Comparison of ENCODE assay signal across 10 cellular contexts in the genomic region with DNA sequence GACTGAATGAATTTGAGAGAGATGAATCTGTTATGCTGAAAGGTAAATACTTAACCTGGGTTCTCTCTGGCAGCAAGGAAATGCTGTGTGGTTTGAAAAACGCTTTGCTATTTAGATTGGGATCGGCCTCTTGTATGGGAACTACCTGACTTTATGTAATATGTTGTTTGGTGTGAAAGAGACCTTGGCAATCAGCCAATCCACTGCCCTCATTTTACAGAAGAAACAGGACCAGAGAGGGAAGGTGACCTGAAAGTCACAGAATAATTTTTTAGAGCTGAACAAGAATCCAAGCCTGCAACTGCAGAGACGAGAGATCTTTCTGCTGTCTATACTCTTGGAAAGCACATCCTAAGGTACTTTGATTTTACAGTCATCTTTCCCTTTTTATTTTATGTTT. TPM values are rescaled to one million over a fixed set of nuclear protein-coding genes. Genes with fewer than 3 reads are reported as not detected.
A peak's percentile ranks its signal among the peaks of the same experiment; 100 is the strongest.
DNase-seq lines count a peak whose midpoint lies in the region; ATAC-seq, FAIRE-seq and TF ChIP-seq lines count a peak whose summit lies in the region.
"Had no signal": no experiment of that assay in that cellular context is flagged by ENCODE, and none has a peak within 500 bp of the region (broad histone marks: within the 10 kb centered on the region; RNA-seq: fewer than 3 reads in every experiment).

No MANE protein-coding gene starts in this region.

- no peak for ATAC-seq in T-helper 17 cell
- no peak for ATAC-seq in HG03442 (IDR thresholded peaks at IDR 0.05; ENCODE audit: unreplicated experiment)

- peak overlapping the region; percentile 97 to 100 (median 98) for H3K9ac ChIP-seq in skeletal muscle tissue (ENCODE audit: low read depth in 1 of 3, low read length in 3 of 3)

- peak; percentile 47 for DNase-seq in DMS 273 (lab: John Stamatoyannopoulos, UW; ENCODE audit: unreplicated experiment)
- no peak for DNase-seq in DMS 273 treated with DMSO at 0.1 percent for 48 hours (lab: John Stamatoyannopoulos, UW)
- no peak for DNase-seq in T-helper 17 cell
- DNase-seq in fibroblast of villous mesenchyme (ENCODE audit: low read depth) = no peak
- no peak for DNase-seq in GM12891 (ENCODE audit: insufficient read length, low spot score)
- DNase-seq in NCI-H2196 (lab: John Stamatoyannopoulos, UW; ENCODE audit: unreplicated experiment) = no peak
- DNase-seq: 8988T had no signal

- no peak for TF ChIP-seq POLR2A in GM12891 (IDR thresholded peaks at IDR 0.05; ENCODE audit: low read depth, low read length)

- no peak for TF ChIP-seq CTCF in fibroblast of villous mesenchyme (IDR thresholded peaks at IDR 0.05; ENCODE audit: insufficient read depth, low read depth, low read length)

- peak overlapping the region; percentile 99 for H3K27ac Mint-ChIP-seq in T-helper 17 cell

- peak overlapping the region; percentile 100 for H3K4me3 Mint-ChIP-seq in T-helper 17 cell

- H3K27me3 Mint-ChIP-seq in T-helper 17 cell = no peaks in the 10 kb centered on the region

- H3K27ac ChIP-seq in skeletal muscle tissue (ENCODE audit: low read depth, low read length) = peak overlapping the region; percentile 98

- H3K4me3 ChIP-seq in fibroblast of villous mesenchyme (ENCODE audit: low read depth, low read length) (peak overlapping the region; percentile 96), skeletal muscle tissue (ENCODE audit: low read length in 3 of 3) (peak overlapping the region; percentile 97 to 100 (median 99))

- H3K4me1 ChIP-seq in skeletal muscle tissue (ENCODE audit: control insufficient read depth in 3 of 3, insufficient read depth in 3 of 3, low read length in 3 of 3) = peaks cover 30 to 42% (median 32%) of the 10 kb centered on the region in 3 donors

- H3K27me3 ChIP-seq in skeletal muscle tissue (ENCODE audit: control insufficient read depth in 3 of 3, insufficient read depth in 3 of 3, low read length in 3 of 3) = no peaks in the 10 kb centered on the region

- peaks cover 5% of the 10 kb centered on the region for H3K36me3 Mint-ChIP-seq in T-helper 17 cell (ENCODE audit: low read depth)

- H3K36me3 ChIP-seq in skeletal muscle tissue (ENCODE audit: control insufficient read depth in 3 of 3, insufficient read depth in 3 of 3, low read length in 3 of 3) = peaks cover 25 to 38% (median 26%) of the 10 kb centered on the region in 3 donors

- no peak for FAIRE-seq in GM12891 (lab: Jason Lieb, UNC)
- FAIRE-seq: colon had no signal

- peaks cover 39% of the 10 kb centered on the region for H3K4me1 Mint-ChIP-seq in T-helper 17 cell

- H3K9me3 ChIP-seq in T-helper 17 cell (ENCODE audit: control insufficient read depth, low read length, poor library complexity, severe bottlenecking) (no peaks in the 10 kb centered on the region), skeletal muscle tissue (ENCODE audit: control insufficient read depth in 3 of 3, low read length in 3 of 3) (no peaks in the 10 kb centered on the region)

TF ChIP-seq in GM12891, 5 proteins besides CTCF, POLR2A, EP300 and RAD21:
- TF ChIP-seq TAF1 (IDR thresholded peaks at IDR 0.05; ENCODE audit: low read depth, low read length) (no peak), PAX5 (IDR thresholded peaks at IDR 0.05; ENCODE audit: insufficient read depth, low read length, severe bottlenecking) (no peak), SPI1 (IDR thresholded peaks at IDR 0.05; ENCODE audit: low read depth, low read length) (no peak), POU2F2 (IDR thresholded peaks at IDR 0.05; ENCODE audit: low read depth, low read length) (no peak), POLR2AphosphoS5 (IDR thresholded peaks at IDR 0.05; ENCODE audit: low read depth, low read length) (no peak)

RNA-seq across cellular contexts. Expression of a gene that starts 1.0 kb away (rescaled TPM):
- total RNA-seq in T-helper 17 cell (100 to 1,000 TPM; 170 to 175 TPM), fibroblast of villous mesenchyme (101 and 170 TPM in 2 replicates), skeletal muscle tissue (44.4 TPM)
- polyA plus RNA-seq in GM12891 (2012; ENCODE audit: low read depth, missing spikeins) = 93.9 TPM

RNA-seq across cellular contexts. Expression of a gene that starts 1.4 kb away (rescaled TPM):
- total RNA-seq in T-helper 17 cell (10 to 100 TPM; 38.5 to 42.7 TPM), fibroblast of villous mesenchyme (34.5 and 38.0 TPM in 2 replicates), skeletal muscle tissue (10.4 TPM)
- polyA plus RNA-seq in GM12891 (2012; ENCODE audit: low read depth, missing spikeins) = 123 TPM

RNA-seq across cellular contexts. Expression of a gene that starts 28.8 kb away (rescaled TPM):
- total RNA-seq in T-helper 17 cell = 1 to 10 TPM; 3.6 to 3.8 TPM
- 7.7 and 8.2 TPM in 2 replicates for total RNA-seq in fibroblast of villous mesenchyme
- total RNA-seq in skeletal muscle tissue = 5.7 TPM
- polyA plus RNA-seq in GM12891 (2012; ENCODE audit: low read depth, missing spikeins) = 4.4 TPM

RNA-seq across cellular contexts. Expression of a gene that starts 28.9 kb away (rescaled TPM):
- total RNA-seq in T-helper 17 cell (10 to 100 TPM; 35.0 to 42.9 TPM), fibroblast of villous mesenchyme (33.8 and 38.4 TPM in 2 replicates), skeletal muscle tissue (29.2 TPM)
- polyA plus RNA-seq in GM12891 (2012; ENCODE audit: low read depth, missing spikeins) = 37.3 TPM

RNA-seq across cellular contexts. Expression of a gene that starts 35.3 kb away (rescaled TPM):
- 100 to 1,000 TPM; 185 to 220 TPM for total RNA-seq in T-helper 17 cell
- total RNA-seq in fibroblast of villous mesenchyme = 186 and 241 TPM in 2 replicates
- total RNA-seq in skeletal muscle tissue = 44.9 TPM
- 631 TPM for polyA plus RNA-seq in GM12891 (2012; ENCODE audit: low read depth, missing spikeins)
